ENCODE assay signal across 8 cellular contexts in the genomic region with DNA sequence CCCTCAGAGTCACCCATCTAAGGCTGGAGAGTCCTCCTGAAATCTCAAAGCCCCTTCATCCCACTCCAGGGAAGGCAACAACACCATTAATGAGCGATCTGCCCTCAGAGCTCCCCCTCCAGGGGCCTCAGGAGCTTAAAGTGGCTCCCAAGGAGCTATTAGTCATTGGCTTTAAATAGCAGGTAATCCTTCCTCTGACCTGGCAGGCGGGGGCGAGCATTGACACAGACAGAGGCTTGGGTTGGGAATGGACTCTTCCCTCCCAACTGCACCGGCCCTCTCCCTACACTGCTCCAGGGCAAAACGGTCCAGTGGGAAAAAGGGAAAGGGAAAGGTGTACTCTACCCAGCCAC. TPM values are rescaled to one million over a fixed set of nuclear protein-coding genes. Genes with fewer than 3 reads are reported as not detected.
A peak's percentile ranks its signal among the peaks of the same experiment; 100 is the strongest.
DNase-seq lines count a peak whose midpoint lies in the region; ATAC-seq, FAIRE-seq and TF ChIP-seq lines count a peak whose summit lies in the region.

No MANE protein-coding gene starts in this region.

- H3K4me1 ChIP-seq in iPS-20b (ENCODE audit: insufficient read depth, low read length): peaks cover 17% of the 10 kb centered on the region; the same call in 1 of the 2 replicates

- no peak for DNase-seq in activated CD4-positive, alpha-beta memory T cell treated with anti-CD3 and anti-CD28 coated beads for 36 hours
- no peak for DNase-seq in activated CD4-positive, alpha-beta memory T cell treated with anti-CD3 and anti-CD28 coated beads, Interleukin-2, amount 10 ng/mL, durations not matched to agents 7 days and 5 days
- no peak for DNase-seq in activated naive CD8-positive, alpha-beta T cell treated with anti-CD3 and anti-CD28 coated beads, Interleukin-2, amount 10 ng/mL, durations not matched to agents 7 days and 5 days
- no peak for DNase-seq in type B pancreatic cell (ENCODE audit: extremely low spot score, unreplicated experiment)
- DNase-seq in NCI-H748 (lab: John Stamatoyannopoulos, UW; ENCODE audit: unreplicated experiment): no peak
- DNase-seq in GM12892 (ENCODE audit: insufficient read length): no peak

- intact Hi-C loops in activated CD4-positive, alpha-beta memory T cell treated with anti-CD3 and anti-CD28 coated beads for 36 hours (cut with micrococcal nuclease): loop anchor here (10.0 kb wide), 1 partner anchor 423 kb away; a partner anchor contains a TSS

- H3K4me3 ChIP-seq in iPS-20b (ENCODE audit: low read length): peak overlapping the region; percentile 98

- no peaks in the 10 kb centered on the region for H3K27me3 Mint-ChIP-seq in activated CD4-positive, alpha-beta memory T cell treated with anti-CD3 and anti-CD28 coated beads for 36 hours
- H3K27me3 Mint-ChIP-seq in activated CD4-positive, alpha-beta memory T cell treated with anti-CD3 and anti-CD28 coated beads, Interleukin-2, amount 10 ng/mL, durations not matched to agents 7 days and 5 days: no peaks in the 10 kb centered on the region
- peaks cover 2% of the 10 kb centered on the region for H3K27me3 Mint-ChIP-seq in activated naive CD8-positive, alpha-beta T cell treated with anti-CD3 and anti-CD28 coated beads, Interleukin-2, amount 10 ng/mL, durations not matched to agents 7 days and 5 days
- H3K27me3 Mint-ChIP-seq in type B pancreatic cell: no peaks in the 10 kb centered on the region

- peaks cover 14% of the 10 kb centered on the region for H3K4me1 Mint-ChIP-seq in activated CD4-positive, alpha-beta memory T cell treated with anti-CD3 and anti-CD28 coated beads for 36 hours (ENCODE audit: low read depth)
- H3K4me1 Mint-ChIP-seq in activated CD4-positive, alpha-beta memory T cell treated with anti-CD3 and anti-CD28 coated beads, Interleukin-2, amount 10 ng/mL, durations not matched to agents 7 days and 5 days: peaks cover 17% of the 10 kb centered on the region
- peaks cover 11% of the 10 kb centered on the region for H3K4me1 Mint-ChIP-seq in activated naive CD8-positive, alpha-beta T cell treated with anti-CD3 and anti-CD28 coated beads, Interleukin-2, amount 10 ng/mL, durations not matched to agents 7 days and 5 days
- peaks cover 26% of the 10 kb centered on the region for H3K4me1 Mint-ChIP-seq in type B pancreatic cell (ENCODE audit: unreplicated experiment)

- no peaks in the 10 kb centered on the region for H3K9me3 Mint-ChIP-seq in activated CD4-positive, alpha-beta memory T cell treated with anti-CD3 and anti-CD28 coated beads for 36 hours
- H3K9me3 Mint-ChIP-seq in activated CD4-positive, alpha-beta memory T cell treated with anti-CD3 and anti-CD28 coated beads, Interleukin-2, amount 10 ng/mL, durations not matched to agents 7 days and 5 days: no peaks in the 10 kb centered on the region
- H3K9me3 Mint-ChIP-seq in activated naive CD8-positive, alpha-beta T cell treated with anti-CD3 and anti-CD28 coated beads, Interleukin-2, amount 10 ng/mL, durations not matched to agents 7 days and 5 days: no peaks in the 10 kb centered on the region
- no peaks in the 10 kb centered on the region for H3K9me3 Mint-ChIP-seq in type B pancreatic cell

- CTCF ChIA-PET in activated CD4-positive, alpha-beta memory T cell treated with anti-CD3 and anti-CD28 coated beads for 36 hours (lab: Charles Lee): no interaction called here
- CTCF ChIA-PET in activated CD4-positive, alpha-beta memory T cell treated with anti-CD3 and anti-CD28 coated beads, Interleukin-2, amount 10 ng/mL, durations not matched to agents 7 days and 5 days (lab: Charles Lee): interaction anchor here (0.7 to 2.7 kb wide), 4 partner anchors 9 to 146 kb away, joined by 3 to 7 read pairs (median 4); no protein-coding TSS in a partner anchor

- H3K27me3 ChIP-seq in iPS-20b (ENCODE audit: insufficient read depth, low read length): no peaks in the 10 kb centered on the region

- peak overlapping the region; percentile 79 for H3K27ac ChIP-seq in iPS-20b (ENCODE audit: low read length)

- peak overlapping the region; percentile 76 for H3K4me3 Mint-ChIP-seq in activated CD4-positive, alpha-beta memory T cell treated with anti-CD3 and anti-CD28 coated beads for 36 hours
- H3K4me3 Mint-ChIP-seq in activated CD4-positive, alpha-beta memory T cell treated with anti-CD3 and anti-CD28 coated beads, Interleukin-2, amount 10 ng/mL, durations not matched to agents 7 days and 5 days: no peak overlapping the region
- H3K4me3 Mint-ChIP-seq in activated naive CD8-positive, alpha-beta T cell treated with anti-CD3 and anti-CD28 coated beads, Interleukin-2, amount 10 ng/mL, durations not matched to agents 7 days and 5 days: peak overlapping the region; percentile 96
- peak overlapping the region; percentile 93 for H3K4me3 Mint-ChIP-seq in type B pancreatic cell

- H3K9me3 ChIP-seq in iPS-20b (ENCODE audit: insufficient read depth, low read depth, low read length): no peaks in the 10 kb centered on the region

- no peak for FAIRE-seq in GM12892 (lab: Jason Lieb, UNC)

- ATAC-seq in activated naive CD8-positive, alpha-beta T cell treated with anti-CD3 and anti-CD28 coated beads, Interleukin-2, amount 10 ng/mL, durations not matched to agents 7 days and 5 days (ENCODE audit: low read depth): no peak
- ATAC-seq in GM21717 (IDR thresholded peaks at IDR 0.05; ENCODE audit: unreplicated experiment): no peak

- no peak for TF ChIP-seq POLR2A in GM12892 (IDR thresholded peaks at IDR 0.05; ENCODE audit: low read depth, low read length)

- H3K9ac ChIP-seq in iPS-20b (ENCODE audit: low read depth, low read length): peak overlapping the region; percentile 97; the same call in 1 of the 2 replicates

- no peak overlapping the region for H3K27ac Mint-ChIP-seq in activated CD4-positive, alpha-beta memory T cell treated with anti-CD3 and anti-CD28 coated beads for 36 hours
- H3K27ac Mint-ChIP-seq in activated CD4-positive, alpha-beta memory T cell treated with anti-CD3 and anti-CD28 coated beads, Interleukin-2, amount 10 ng/mL, durations not matched to agents 7 days and 5 days: no peak overlapping the region
- H3K27ac Mint-ChIP-seq in activated naive CD8-positive, alpha-beta T cell treated with anti-CD3 and anti-CD28 coated beads, Interleukin-2, amount 10 ng/mL, durations not matched to agents 7 days and 5 days: no peak overlapping the region
- peak overlapping the region; percentile 68 for H3K27ac Mint-ChIP-seq in type B pancreatic cell

- no peak for TF ChIP-seq CTCF in type B pancreatic cell (conservative IDR thresholded peaks at IDR 0.05)

- no peaks in the 10 kb centered on the region for H3K36me3 Mint-ChIP-seq in activated CD4-positive, alpha-beta memory T cell treated with anti-CD3 and anti-CD28 coated beads for 36 hours
- H3K36me3 Mint-ChIP-seq in activated CD4-positive, alpha-beta memory T cell treated with anti-CD3 and anti-CD28 coated beads, Interleukin-2, amount 10 ng/mL, durations not matched to agents 7 days and 5 days (ENCODE audit: low read depth): peaks cover 5% of the 10 kb centered on the region
- peaks cover 2% of the 10 kb centered on the region for H3K36me3 Mint-ChIP-seq in activated naive CD8-positive, alpha-beta T cell treated with anti-CD3 and anti-CD28 coated beads, Interleukin-2, amount 10 ng/mL, durations not matched to agents 7 days and 5 days
- H3K36me3 Mint-ChIP-seq in type B pancreatic cell: peaks cover 15% of the 10 kb centered on the region

- peaks cover 53% of the 10 kb centered on the region for H3K36me3 ChIP-seq in iPS-20b (ENCODE audit: insufficient read depth, low read depth, low read length)

- POLR2A ChIA-PET in activated CD4-positive, alpha-beta memory T cell treated with anti-CD3 and anti-CD28 coated beads for 36 hours (lab: Charles Lee): no interaction called here
- POLR2A ChIA-PET in activated CD4-positive, alpha-beta memory T cell treated with anti-CD3 and anti-CD28 coated beads, Interleukin-2, amount 10 ng/mL, durations not matched to agents 7 days and 5 days (lab: Charles Lee): interaction anchor here (1.0 to 1.3 kb wide), 2 partner anchors 9 to 16 kb away, joined by 3 to 4 read pairs; a partner anchor contains a TSS
- POLR2A ChIA-PET in activated naive CD8-positive, alpha-beta T cell treated with anti-CD3 and anti-CD28 coated beads, Interleukin-2, amount 10 ng/mL, durations not matched to agents 7 days and 5 days (lab: Charles Lee): interaction anchor here (0.7 to 3.5 kb wide), 4 partner anchors 9 to 423 kb away, joined by 3 to 9 read pairs (median 3); a partner anchor contains a TSS

RNA-seq across cellular contexts. Expression of a gene that starts 1.4 kb away (rescaled TPM):
- 10 to 100 TPM; 13.7 to 16.4 TPM for total RNA-seq in activated CD4-positive, alpha-beta memory T cell treated with anti-CD3 and anti-CD28 coated beads for 36 hours
- total RNA-seq in activated CD4-positive, alpha-beta memory T cell treated with anti-CD3 and anti-CD28 coated beads, Interleukin-2, amount 10 ng/mL, durations not matched to agents 7 days and 5 days: 10 to 100 TPM; 46.5 to 51.1 TPM
- total RNA-seq in activated naive CD8-positive, alpha-beta T cell treated with anti-CD3 and anti-CD28 coated beads, Interleukin-2, amount 10 ng/mL, durations not matched to agents 7 days and 5 days: 100 to 1,000 TPM in 1 of 2 experiments, 10 to 100 TPM in 1; 94.7 to 100 TPM
- total RNA-seq in type B pancreatic cell (ENCODE audit: low replicate concordance): 82.0 and 162 TPM in 2 replicates
- polyA plus RNA-seq in GM12892 (2012; ENCODE audit: missing spikeins): 0.51 TPM

RNA-seq across cellular contexts. Expression of a gene that starts 16.4 kb away (rescaled TPM):
- total RNA-seq in activated CD4-positive, alpha-beta memory T cell treated with anti-CD3 and anti-CD28 coated beads for 36 hours: 10 to 100 TPM; 44.7 to 47.1 TPM
- 10 to 100 TPM; 66.9 to 67.5 TPM for total RNA-seq in activated CD4-positive, alpha-beta memory T cell treated with anti-CD3 and anti-CD28 coated beads, Interleukin-2, amount 10 ng/mL, durations not matched to agents 7 days and 5 days
- 10 to 100 TPM; 79.1 to 80.8 TPM for total RNA-seq in activated naive CD8-positive, alpha-beta T cell treated with anti-CD3 and anti-CD28 coated beads, Interleukin-2, amount 10 ng/mL, durations not matched to agents 7 days and 5 days
- total RNA-seq in type B pancreatic cell (ENCODE audit: low replicate concordance): 3.2 and 10.4 TPM in 2 replicates
- polyA plus RNA-seq in GM12892 (2012; ENCODE audit: missing spikeins): 0.23 TPM
